6 cellular contexts compared by ENCODE assay signal in genomic region chr6:122766256-122766655, GRCh38. TPM values are rescaled to one million over a fixed set of nuclear protein-coding genes. Genes with fewer than 3 reads are reported as not detected.
"Had no signal": no experiment of that assay in that cellular context is flagged by ENCODE, and none has a peak within 500 bp of the region (broad histone marks: within the 10 kb centered on the region; RNA-seq: fewer than 3 reads in every experiment).

No MANE protein-coding gene starts in this region.

- H3K4me3 Mint-ChIP-seq: GM23338 had no signal

- ATAC-seq: GM23338, K562 had no signal

- H3K4me1 ChIP-seq: HAP-1 had no signal

- H3K4me3 ChIP-seq: GM23338, HAP-1, K562 had no signal

- H3K27ac Mint-ChIP-seq: GM23338 had no signal

- DNase-seq: IMR-90, KG1 had no signal

- H3K9me3 ChIP-seq: HAP-1 had no signal

- H3K4me2 ChIP-seq: GM23338 had no signal

- H3K36me3 ChIP-seq: HAP-1 had no signal

- H2AFZ ChIP-seq: GM23338 had no signal

- H3K9me3 Mint-ChIP-seq: GM23338 had no signal

RNA-seq across cellular contexts. Expression of gene FABP7, which starts 13.3 kb away (rescaled TPM):
- total RNA-seq: HT-29, IMR-90, K562 had no signal
- polyA plus RNA-seq: IMR-90 had no signal
